ENCODE assay signal across 8 cellular contexts in genomic region chr20:45934587-45935415, GRCh38.
A peak's percentile ranks its signal among the peaks of the same experiment; 100 is the strongest.
DNase-seq lines count a peak whose midpoint lies in the region; ATAC-seq and TF ChIP-seq lines count a peak whose summit lies in the region.

TSS of gene PCIF1 (plus strand) at chr20:45934683. CDS start at chr20:45939000, 4,317 bp downstream.

- H3K9me3 Mint-ChIP-seq in central memory CD8-positive, alpha-beta T cell: no peaks in the 10 kb centered on the region

- DNase-seq in AG20443 (ENCODE audit: low spot score): peak; percentile 100
- peak; percentile 91 for DNase-seq in NCI-H446 treated with DMSO at 0.1 percent for 48 hours (lab: John Stamatoyannopoulos, UW)
- peak; percentile 99 for DNase-seq in central memory CD8-positive, alpha-beta T cell (ENCODE audit: low spot score in 2 of 2)
- DNase-seq in islet precursor cell: peak; percentile 97
- peak; percentile 98 for DNase-seq in stimulated activated CD4-positive, alpha-beta T cell treated with anti-CD3 and anti-CD28 coated beads, Interleukin-12 subunit alpha, Interleukin-12 subunit beta, amount 100 ng/mL, for 4 hours

- peaks cover 22% of the 10 kb centered on the region for H3K4me1 Mint-ChIP-seq in central memory CD8-positive, alpha-beta T cell

- H3K36me3 Mint-ChIP-seq in central memory CD8-positive, alpha-beta T cell (ENCODE audit: insufficient read depth): peaks cover 40% of the 10 kb centered on the region

- H3K27me3 Mint-ChIP-seq in central memory CD8-positive, alpha-beta T cell: no peaks in the 10 kb centered on the region

- H3K27ac Mint-ChIP-seq in central memory CD8-positive, alpha-beta T cell (ENCODE audit: low read depth): peak within 1 kb of the TSS; percentile 96

- peak; percentile 71 for ATAC-seq in HG03378 (IDR thresholded peaks at IDR 0.05; ENCODE audit: unreplicated experiment)
- ATAC-seq in activated CD4-positive, CD25-positive, alpha-beta regulatory T cell treated with anti-CD3 and anti-CD28 coated beads, Interleukin-2, amount 50 U/mL, for 24 hours: peak; percentile 80 to 83
- ATAC-seq in central memory CD8-positive, alpha-beta T cell (replicated peaks; ENCODE audit: extremely low read depth, poor library complexity, severe bottlenecking): peak; percentile 82

- TF ChIP-seq POLR2A in GM19099 (IDR thresholded peaks at IDR 0.05; ENCODE audit: extremely low read depth, insufficient read length, low read depth): peak; percentile 96

- H3K4me3 Mint-ChIP-seq in central memory CD8-positive, alpha-beta T cell: peak within 1 kb of the TSS; percentile 98

Comparison
In these comparisons a context has a peak if more than half of its experiments do, and no peak if none do; other contexts are left out.
1. Peak in every context shown above with its lines: DNase-seq and ATAC-seq.